In the genomic region with DNA sequence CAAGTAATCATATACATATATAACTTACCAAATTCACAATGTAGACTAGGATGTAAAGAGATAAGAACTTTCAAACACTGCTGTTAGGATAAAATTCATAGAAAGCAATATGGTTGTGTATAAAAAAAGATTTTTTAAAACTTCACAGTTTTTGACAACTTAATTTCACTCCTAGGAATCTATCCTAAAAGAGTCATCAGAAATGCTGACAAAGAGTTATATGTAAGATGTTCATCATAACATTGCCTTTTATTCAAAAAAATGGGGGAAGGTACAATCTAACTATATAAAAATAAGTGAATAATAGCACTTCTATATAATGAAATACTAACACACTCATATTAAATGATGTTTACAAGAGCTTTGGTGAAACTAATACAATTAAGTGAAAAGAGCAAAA, we compare ENCODE assay signal across 39 cellular contexts. TPM values are rescaled to one million over a fixed set of nuclear protein-coding genes. Genes with fewer than 3 reads are reported as not detected.
"Had no signal": no experiment of that assay in that cellular context is flagged by ENCODE, and none has a peak within 500 bp of the region (broad histone marks: within the 10 kb centered on the region; RNA-seq: fewer than 3 reads in every experiment).

No MANE protein-coding gene starts in this region.

- H3K27me3 ChIP-seq: adrenal gland, body of pancreas, brain microvascular endothelial cell, breast epithelium had no signal

- FAIRE-seq: astrocyte, TTC549 had no signal

- H3K27ac ChIP-seq: adrenal gland, body of pancreas, brain microvascular endothelial cell, breast epithelium, VCaP had no signal

- H3K4me1 ChIP-seq: adrenal gland, body of pancreas, breast epithelium had no signal

- H3K4me1 Mint-ChIP-seq: activated B cell treated with CpG ODN at 0.5 μM for 24 hours; activated CD4-positive, alpha-beta T cell treated with anti-CD3 and anti-CD28 coated beads, Interleukin-2, amount 10 ng/mL, durations not matched to agents 24 days and 14 days; activated naive CD8-positive, alpha-beta T cell treated with anti-CD3 and anti-CD28 coated beads for 36 hours; activated T-helper 17 cell treated with anti-CD3 and anti-CD28 coated beads, Interleukin-2, amount 50 U/mL, for 72 hours had no signal

- H3K4me3 ChIP-seq: adrenal gland, body of pancreas, breast epithelium had no signal

- H3K36me3 Mint-ChIP-seq: activated CD4-positive, alpha-beta memory T cell treated with anti-CD3 and anti-CD28 coated beads for 36 hours; activated naive CD4-positive, alpha-beta T cell treated with anti-CD3 and anti-CD28 coated beads, Interleukin-2, amount 50 U/mL, for 72 hours; activated naive CD8-positive, alpha-beta T cell treated with anti-CD3 and anti-CD28 coated beads for 36 hours had no signal

- DNase-seq: activated B cell treated with CpG ODN at 0.5 μM for 24 hours; activated CD4-positive, alpha-beta memory T cell treated with anti-CD3 and anti-CD28 coated beads for 36 hours; activated CD4-positive, alpha-beta T cell treated with anti-CD3 and anti-CD28 coated beads for 4 hours; activated CD4-positive, alpha-beta T cell treated with anti-CD3 and anti-CD28 coated beads, Interleukin-2, amount 50 U/mL, for 1 hour; activated CD4-positive, alpha-beta T cell treated with anti-CD3 and anti-CD28 coated beads, Interleukin-2, amount 50 U/mL, for 4 hours; activated CD4-positive, CD25-positive, alpha-beta regulatory T cell treated with anti-CD3 and anti-CD28 coated beads, Interleukin-2, amount 50 U/mL, for 72 hours; activated CD8-positive, alpha-beta memory T cell treated with anti-CD3 and anti-CD28 coated beads, Interleukin-2, amount 50 U/mL, for 4 hours; activated CD8-positive, alpha-beta T cell treated with anti-CD3 and anti-CD28 coated beads for 36 hours; activated effector memory CD4-positive, alpha-beta T cell treated with anti-CD3 and anti-CD28 coated beads, Interleukin-2, amount 50 U/mL, for 16 hours; activated gamma-delta T cell treated with Interleukin-2 at 50 U/mL for 16 hours; activated naive CD4-positive, alpha-beta T cell; activated naive CD4-positive, alpha-beta T cell treated with anti-CD3 and anti-CD28 coated beads for 36 hours; activated naive CD4-positive, alpha-beta T cell treated with anti-CD3 and anti-CD28 coated beads, Interleukin-2, amount 50 U/mL, for 16 hours; activated naive CD8-positive, alpha-beta T cell treated with anti-CD3 and anti-CD28 coated beads for 36 hours; activated T-cell treated with anti-CD3 and anti-CD28 coated beads for 4 hours; activated T-cell treated with anti-CD3 and anti-CD28 coated beads, Interleukin-2, amount 50 U/mL, for 1 hour; activated T-cell treated with anti-CD3 and anti-CD28 coated beads, Interleukin-2, amount 50 U/mL, for 4 hours; activated T-cell treated with anti-CD3 and anti-CD28 coated beads, Interleukin-2, amount 50 U/mL, for 72 hours; adrenal gland; amniotic stem cell; aorta; body of pancreas; brain microvascular endothelial cell; central memory CD4-positive, alpha-beta T cell; T-helper 1 cell; T-helper 2 cell; T-helper 9 cell had no signal

- H3K27ac Mint-ChIP-seq: activated B cell treated with CpG ODN at 0.5 μM for 24 hours; activated CD4-positive, alpha-beta memory T cell treated with anti-CD3 and anti-CD28 coated beads for 36 hours; activated CD4-positive, alpha-beta T cell treated with anti-CD3 and anti-CD28 coated beads, Interleukin-2, amount 10 ng/mL, durations not matched to agents 24 days and 14 days; activated CD8-positive, alpha-beta T cell treated with anti-CD3 and anti-CD28 coated beads for 36 hours; activated naive CD4-positive, alpha-beta T cell treated with anti-CD3 and anti-CD28 coated beads for 36 hours; activated naive CD4-positive, alpha-beta T cell treated with anti-CD3 and anti-CD28 coated beads, Interleukin-2, amount 50 U/mL, for 72 hours; activated naive CD8-positive, alpha-beta T cell treated with anti-CD3 and anti-CD28 coated beads for 36 hours; activated T-cell treated with anti-CD3 and anti-CD28 coated beads, Interleukin-2, amount 50 U/mL, for 72 hours; activated T-helper 1 cell treated with anti-CD3 and anti-CD28 coated beads, Interleukin-12 subunit alpha, Interleukin-12 subunit beta, Interleukin-2, Interleukin-4 antibody, amounts not matched to agents 30 ng/mL and 10 ng/mL and 1 ng/mL, durations not matched to agents 14 hours and 24 hours and 36 hours; activated T-helper 17 cell treated with anti-CD3 and anti-CD28 coated beads, Interleukin-2, amount 50 U/mL, for 72 hours; T-helper 1 cell treated with Interleukin-12 subunit alpha and Interleukin-12 subunit beta and Interleukin-4 antibody, amounts not matched to agents 30 μg/mL and 1 μg/mL, for 36 hours; T-helper 2 cell treated with Interferon-gamma antibody and Interleukin-4, amounts not matched to agents 5 μg/mL and 100 μg/mL, for 36 hours had no signal

- H3K9me3 ChIP-seq: adrenal gland, body of pancreas, breast epithelium had no signal

- H3K9me3 Mint-ChIP-seq: activated B cell treated with CpG ODN at 0.5 μM for 24 hours; activated CD4-positive, alpha-beta memory T cell treated with anti-CD3 and anti-CD28 coated beads for 36 hours; activated CD4-positive, alpha-beta T cell treated with anti-CD3 and anti-CD28 coated beads, Interleukin-2, amount 10 ng/mL, durations not matched to agents 24 days and 14 days; activated CD8-positive, alpha-beta T cell treated with anti-CD3 and anti-CD28 coated beads for 36 hours; activated naive CD4-positive, alpha-beta T cell treated with anti-CD3 and anti-CD28 coated beads for 36 hours; activated naive CD4-positive, alpha-beta T cell treated with anti-CD3 and anti-CD28 coated beads, Interleukin-2, amount 50 U/mL, for 72 hours; activated naive CD8-positive, alpha-beta T cell treated with anti-CD3 and anti-CD28 coated beads for 36 hours; activated T-cell treated with anti-CD3 and anti-CD28 coated beads, Interleukin-2, amount 50 U/mL, for 4 hours; activated T-helper 1 cell treated with anti-CD3 and anti-CD28 coated beads, Interleukin-12 subunit alpha, Interleukin-12 subunit beta, Interleukin-2, Interleukin-4 antibody, amounts not matched to agents 30 ng/mL and 10 ng/mL and 1 ng/mL, durations not matched to agents 14 hours and 24 hours and 36 hours; activated T-helper 17 cell treated with anti-CD3 and anti-CD28 coated beads, Interleukin-2, amount 50 U/mL, for 72 hours; T-helper 1 cell treated with Interleukin-12 subunit alpha and Interleukin-12 subunit beta and Interleukin-4 antibody, amounts not matched to agents 30 μg/mL and 1 μg/mL, for 36 hours; T-helper 2 cell treated with Interferon-gamma antibody and Interleukin-4, amounts not matched to agents 5 μg/mL and 100 μg/mL, for 36 hours had no signal

- H3K4me3 Mint-ChIP-seq: activated B cell treated with CpG ODN at 0.5 μM for 24 hours; activated CD4-positive, alpha-beta memory T cell treated with anti-CD3 and anti-CD28 coated beads for 36 hours; activated CD4-positive, alpha-beta T cell treated with anti-CD3 and anti-CD28 coated beads, Interleukin-2, amount 10 ng/mL, durations not matched to agents 24 days and 14 days; activated CD8-positive, alpha-beta T cell treated with anti-CD3 and anti-CD28 coated beads for 36 hours; activated naive CD4-positive, alpha-beta T cell treated with anti-CD3 and anti-CD28 coated beads for 36 hours; activated naive CD8-positive, alpha-beta T cell treated with anti-CD3 and anti-CD28 coated beads for 36 hours; activated T-cell treated with anti-CD3 and anti-CD28 coated beads, Interleukin-2, amount 50 U/mL, for 4 hours; activated T-cell treated with anti-CD3 and anti-CD28 coated beads, Interleukin-2, amount 50 U/mL, for 72 hours; activated T-helper 1 cell treated with anti-CD3 and anti-CD28 coated beads, Interleukin-12 subunit alpha, Interleukin-12 subunit beta, Interleukin-2, Interleukin-4 antibody, amounts not matched to agents 30 ng/mL and 10 ng/mL and 1 ng/mL, durations not matched to agents 14 hours and 24 hours and 36 hours; activated T-helper 17 cell treated with anti-CD3 and anti-CD28 coated beads, Interleukin-2, amount 50 U/mL, for 72 hours; T-helper 1 cell treated with Interleukin-12 subunit alpha and Interleukin-12 subunit beta and Interleukin-4 antibody, amounts not matched to agents 30 μg/mL and 1 μg/mL, for 36 hours; T-helper 2 cell treated with Interferon-gamma antibody and Interleukin-4, amounts not matched to agents 5 μg/mL and 100 μg/mL, for 36 hours had no signal

- ATAC-seq: activated CD8-positive, alpha-beta T cell treated with anti-CD3 and anti-CD28 coated beads for 36 hours; activated naive CD4-positive, alpha-beta T cell treated with anti-CD3 and anti-CD28 coated beads, Interleukin-2, amount 50 U/mL, for 72 hours; activated T-cell treated with anti-CD3 and anti-CD28 coated beads, Interleukin-2, amount 50 U/mL, for 4 hours; activated T-cell treated with anti-CD3 and anti-CD28 coated beads, Interleukin-2, amount 50 U/mL, for 72 hours; activated T-helper 17 cell treated with anti-CD3 and anti-CD28 coated beads, Interleukin-2, amount 50 U/mL, for 72 hours; body of pancreas had no signal

- H3K36me3 ChIP-seq: adrenal gland, brain microvascular endothelial cell, breast epithelium had no signal

- H3K27me3 Mint-ChIP-seq: activated B cell treated with CpG ODN at 0.5 μM for 24 hours had no signal

RNA-seq across cellular contexts. Expression of a gene that starts 4.3 kb away (rescaled TPM):
- total RNA-seq: activated B cell treated with CpG ODN at 0.5 μM for 24 hours; activated CD4-positive, alpha-beta memory T cell treated with anti-CD3 and anti-CD28 coated beads for 36 hours; activated CD4-positive, alpha-beta T cell treated with anti-CD3 and anti-CD28 coated beads, Interleukin-2, amount 10 ng/mL, durations not matched to agents 24 days and 14 days; activated CD8-positive, alpha-beta memory T cell treated with anti-CD3 and anti-CD28 coated beads for 36 hours; activated CD8-positive, alpha-beta T cell treated with anti-CD3 and anti-CD28 coated beads for 36 hours; activated naive CD4-positive, alpha-beta T cell treated with anti-CD3 and anti-CD28 coated beads for 36 hours; activated naive CD4-positive, alpha-beta T cell treated with anti-CD3 and anti-CD28 coated beads, Interleukin-2, amount 50 U/mL, for 72 hours; activated naive CD8-positive, alpha-beta T cell treated with anti-CD3 and anti-CD28 coated beads for 36 hours; activated T-cell treated with anti-CD3 and anti-CD28 coated beads, Interleukin-2, amount 50 U/mL, for 72 hours; activated T-helper 1 cell treated with anti-CD3 and anti-CD28 coated beads, Interleukin-12 subunit alpha, Interleukin-12 subunit beta, Interleukin-2, Interleukin-4 antibody, amounts not matched to agents 30 ng/mL and 10 ng/mL and 1 ng/mL, durations not matched to agents 14 hours and 24 hours and 36 hours; activated T-helper 17 cell treated with anti-CD3 and anti-CD28 coated beads, Interleukin-2, amount 50 U/mL, for 72 hours; aorta; astrocyte; breast epithelium; cardiac septum had no signal
